Comparison of ENCODE assay signal across 8 cellular contexts in genomic region chr14:20530771-20531571, GRCh38. TPM values are rescaled to one million over a fixed set of nuclear protein-coding genes. Genes with fewer than 3 reads are reported as not detected.
DNase-seq lines count a peak whose midpoint lies in the region; ATAC-seq and TF ChIP-seq lines count a peak whose summit lies in the region.

No MANE protein-coding gene starts in this region.

- no peak overlapping the region for H2BK120ac ChIP-seq in mesendoderm (ENCODE audit: low read depth, low read length)

- H3K79me1 ChIP-seq in mesendoderm (ENCODE audit: low read length), result no peaks in the 10 kb centered on the region

- H4K5ac ChIP-seq in mesendoderm (ENCODE audit: low read length), result no peak overlapping the region

- no peaks in the 10 kb centered on the region for H3K36me3 ChIP-seq in Caco-2 (ENCODE audit: control insufficient read depth, insufficient read depth, low read length)
- H3K36me3 ChIP-seq in mesendoderm (ENCODE audit: control insufficient read depth, insufficient read depth, low read length), result no peaks in the 10 kb centered on the region

- H3K4me3 Mint-ChIP-seq in Caco-2 (ENCODE audit: unreplicated experiment), result peak overlapping the region; percentile 18

- H3K27ac ChIP-seq in mesendoderm (ENCODE audit: low read depth, low read length), result no peak overlapping the region

- no peak overlapping the region for H3K4ac ChIP-seq in mesendoderm (ENCODE audit: low read depth, low read length)

- H4K8ac ChIP-seq in mesendoderm (ENCODE audit: low read depth, low read length), result no peak overlapping the region

- intact Hi-C loops in Caco-2 (cut with micrococcal nuclease; ENCODE audit: unreplicated experiment), result loop anchor here (1.0 to 2.0 kb wide), 2 partner anchors 75 to 160 kb away; no protein-coding TSS in a partner anchor

- H3K27me3 ChIP-seq in Caco-2 (replicated peaks; ENCODE audit: control insufficient read depth, insufficient read depth, low read length) (no peaks in the 10 kb centered on the region), mesendoderm (ENCODE audit: insufficient read depth, low read length, poor library complexity) (no peaks in the 10 kb centered on the region)

- no peak overlapping the region for H3K18ac ChIP-seq in mesendoderm (ENCODE audit: low read length)

- H3K4me2 ChIP-seq in mesendoderm (ENCODE audit: low read length), result no peak overlapping the region

- no peak overlapping the region for H2AK5ac ChIP-seq in mesendoderm (ENCODE audit: low read length)

- no peaks in the 10 kb centered on the region for H3K79me2 ChIP-seq in mesendoderm (ENCODE audit: control insufficient read depth, insufficient read depth, low read length)

- H2BK5ac ChIP-seq in mesendoderm (ENCODE audit: low read length), result no peak overlapping the region

- no peaks in the 10 kb centered on the region for H3K9me3 Mint-ChIP-seq in Caco-2 (ENCODE audit: unreplicated experiment)

- H3K36me3 Mint-ChIP-seq in Caco-2 (ENCODE audit: insufficient read depth, unreplicated experiment), result no peaks in the 10 kb centered on the region

- peak; percentile 77 to 78 for DNase-seq in Caco-2
- peak; percentile 77 for DNase-seq in NCI-H69 (lab: John Stamatoyannopoulos, UW)
- DNase-seq in activated CD4-positive, alpha-beta T cell treated with anti-CD3 and anti-CD28 coated beads, Interleukin-2, amount 50 U/mL, for 4 hours, result peak; percentile 72 to 74
- DNase-seq in effector CD4-positive, alpha-beta T cell, result peak; percentile 60
- DNase-seq in mesendoderm, result peak; percentile 87
- peak; percentile 50 to 68 for DNase-seq in stimulated activated CD8-positive, alpha-beta memory T cell treated with anti-CD3 and anti-CD28 coated beads, Interleukin-2, amount 100 ng/mL, for 48 hours (ENCODE audit: low read depth in 2 of 2)

- ATAC-seq in HG02870 (IDR thresholded peaks at IDR 0.05; ENCODE audit: unreplicated experiment) (peak; percentile 69), GM18858 (IDR thresholded peaks at IDR 0.05; ENCODE audit: unreplicated experiment) (no peak)

- no TSS peak for BruUV-seq in Caco-2 (replicated peaks; lab: Mats Ljungman, UMichigan)

- peaks cover 26% of the 10 kb centered on the region for H3K27me3 Mint-ChIP-seq in Caco-2 (ENCODE audit: insufficient read depth, unreplicated experiment)

- H3K27ac Mint-ChIP-seq in Caco-2 (ENCODE audit: unreplicated experiment), result no peak overlapping the region

- peak; percentile 65 to 83 for TF ChIP-seq CTCF in Caco-2 (IDR thresholded peaks at IDR 0.05; ENCODE audit: insufficient read depth in 1 of 2, low read depth in 1 of 2, low read length in 1 of 2, severe bottlenecking in 1 of 2, unreplicated experiment in 1 of 2)

- H3K4me1 ChIP-seq in Caco-2, result no peaks in the 10 kb centered on the region
- no peaks in the 10 kb centered on the region for H3K4me1 ChIP-seq in mesendoderm (ENCODE audit: control insufficient read depth, low read depth, low read length)

- peaks cover 13% of the 10 kb centered on the region for H3K4me1 Mint-ChIP-seq in Caco-2 (ENCODE audit: low read depth, unreplicated experiment)

- POLR2A ChIA-PET in Caco-2 (lab: Charles Lee), result no interaction called here

- no CpG with 5 or more reads among the region's 8 CpGs for WGBS in mesendoderm (ENCODE audit: extremely low coverage, insufficient coverage, low lambda C conversion rate)

- CTCF ChIA-PET in Caco-2 (lab: Charles Lee), result no interaction called here

- H3K23ac ChIP-seq in mesendoderm (ENCODE audit: low read length), result no peak overlapping the region

- H3K9ac ChIP-seq in mesendoderm (ENCODE audit: low read length), result no peak overlapping the region

- H2BK15ac ChIP-seq in mesendoderm (replicated peaks; ENCODE audit: low read depth), result no peak overlapping the region

- H3K56ac ChIP-seq in mesendoderm (ENCODE audit: low read length), result peak overlapping the region; percentile 72

- no peak overlapping the region for H3K4me3 ChIP-seq in Caco-2 (ENCODE audit: low read depth, low read length)
- no peak overlapping the region for H3K4me3 ChIP-seq in mesendoderm (ENCODE audit: low read length)

- H3K9me3 ChIP-seq in Caco-2, result no peaks in the 10 kb centered on the region

RNA-seq across cellular contexts. Expression of gene RNASE10, which starts 25.6 kb away (rescaled TPM):
- total RNA-seq in Caco-2 (2022), result 0.28 TPM in 1 of 2 replicates, not detected in the other
- polyA plus RNA-seq in mesendoderm (2013, experiment 1 of 2), result 0.37 TPM
- polyA plus RNA-seq in mesendoderm (2013, experiment 2 of 2), result 0.22 TPM

RNA-seq across cellular contexts. Expression of gene RNASE9, which starts 29.9 kb away (rescaled TPM):
- total RNA-seq in Caco-2 (2022), result not detected in 2 replicates
- 0.04 TPM for polyA plus RNA-seq in mesendoderm (2013, experiment 1 of 2)
- not detected for polyA plus RNA-seq in mesendoderm (2013, experiment 2 of 2)

RNA-seq across cellular contexts. Expression of gene RNASE11, which starts 56.8 kb away (rescaled TPM):
- total RNA-seq in Caco-2 (2022), result not detected in 2 replicates
- polyA plus RNA-seq in mesendoderm (2013, experiment 1 of 2), result not detected
- polyA plus RNA-seq in mesendoderm (2013, experiment 2 of 2), result not detected
